Comparison of ENCODE assay signal across 1 cellular context in genomic region chr22:38963872-38964271, GRCh38.
TF ChIP-seq lines count a peak whose summit lies in the region.

No MANE protein-coding gene starts in this region.

TF ChIP-seq in HEK293, 187 proteins besides CTCF, POLR2A, EP300 and RAD21 (continued from another document and continues in another):
- no peak for TF ChIP-seq ZNF26 (tag by site-specific recombination; IDR thresholded peaks at IDR 0.05)
- TF ChIP-seq KLF8 (tag by site-specific recombination; IDR thresholded peaks at IDR 0.05) = 0 out of 2 replicates have a peak, but pooled peaks have one; percentile 32
- TF ChIP-seq ZEB2 (tag by site-specific recombination; IDR thresholded peaks at IDR 0.05) = no peak
- no peak for TF ChIP-seq ZSCAN23 (tag by site-specific recombination; IDR thresholded peaks at IDR 0.05)
- TF ChIP-seq ZNF548 (tag by site-specific recombination; IDR thresholded peaks at IDR 0.05) = no peak
- TF ChIP-seq KLF1 (tag by site-specific recombination; IDR thresholded peaks at IDR 0.05) = peak; percentile 99
- TF ChIP-seq ZNF2 (tag by site-specific recombination; IDR thresholded peaks at IDR 0.05) = no peak
- TF ChIP-seq ZNF404 (tag by site-specific recombination; IDR thresholded peaks at IDR 0.05) = no peak
- TF ChIP-seq ZFHX2 (tag by site-specific recombination; conservative IDR thresholded peaks at IDR 0.05) = peak; percentile 81
- no peak for TF ChIP-seq OSR2 (tag by site-specific recombination; IDR thresholded peaks at IDR 0.05)
- TF ChIP-seq ZNF157 (tag by site-specific recombination; IDR thresholded peaks at IDR 0.05) = no peak
- peak; percentile 38; the same call in 1 of the 2 replicates for TF ChIP-seq PATZ1 (tag by site-specific recombination; IDR thresholded peaks at IDR 0.05)
- TF ChIP-seq ZNF544 (tag by site-specific recombination; IDR thresholded peaks at IDR 0.05) = no peak
- TF ChIP-seq ZNF214 (tag by site-specific recombination; IDR thresholded peaks at IDR 0.05; ENCODE audit: borderline replicate concordance) = no peak
- TF ChIP-seq HOXA7 (CRISPR knock-in tag; IDR thresholded peaks at IDR 0.05; ENCODE audit: borderline replicate concordance) = no peak
- TF ChIP-seq GFI1B (tag by site-specific recombination; IDR thresholded peaks at IDR 0.05) = no peak
- peak; percentile 63 for TF ChIP-seq KLF17 (tag by site-specific recombination; IDR thresholded peaks at IDR 0.05)
- TF ChIP-seq ZNF76 (tag by site-specific recombination; IDR thresholded peaks at IDR 0.05; ENCODE audit: borderline replicate concordance, low read depth) = no peak
- TF ChIP-seq ZNF692 (tag by site-specific recombination; IDR thresholded peaks at IDR 0.05) = no peak
- no peak for TF ChIP-seq ZNF585B (tag by site-specific recombination; IDR thresholded peaks at IDR 0.05)
- TF ChIP-seq ZNF513 (tag by site-specific recombination; IDR thresholded peaks at IDR 0.05) = no peak
- TF ChIP-seq ZNF274 (IDR thresholded peaks at IDR 0.05; ENCODE audit: low read length) = no peak
- no peak for TF ChIP-seq ZNF274 (tag by site-specific recombination; IDR thresholded peaks at IDR 0.05; ENCODE audit: borderline replicate concordance)
- peak; percentile 38; the same call in 1 of the 2 replicates for TF ChIP-seq SP2 (tag by site-specific recombination; IDR thresholded peaks at IDR 0.05)
- TF ChIP-seq PRDM4 (tag by site-specific recombination; IDR thresholded peaks at IDR 0.05) = no peak
- no peak for TF ChIP-seq ZNF677 (tag by site-specific recombination; IDR thresholded peaks at IDR 0.05)
- no peak for TF ChIP-seq ZNF645 (tag by site-specific recombination; IDR thresholded peaks at IDR 0.05)
- no peak for TF ChIP-seq ZNF292 (tag by site-specific recombination; IDR thresholded peaks at IDR 0.05; ENCODE audit: borderline replicate concordance, low read depth)
- TF ChIP-seq GLI4 (tag by site-specific recombination; IDR thresholded peaks at IDR 0.05) = no peak
- TF ChIP-seq ZNF423 (tag by site-specific recombination; IDR thresholded peaks at IDR 0.05) = no peak
- 0 out of 2 replicates have a peak, but pooled peaks have one; percentile 20 for TF ChIP-seq ZFP69B (tag by site-specific recombination; IDR thresholded peaks at IDR 0.05)
- TF ChIP-seq MYNN (tag by site-specific recombination; IDR thresholded peaks at IDR 0.05; ENCODE audit: borderline replicate concordance) = no peak
- no peak for TF ChIP-seq ZBTB17 (tag by site-specific recombination; IDR thresholded peaks at IDR 0.05)
- TF ChIP-seq FEZF1 (tag by site-specific recombination; IDR thresholded peaks at IDR 0.05) = no peak
- TF ChIP-seq ZNF324 (tag by site-specific recombination; IDR thresholded peaks at IDR 0.05) = no peak
- no peak for TF ChIP-seq ZBTB10 (tag by site-specific recombination; IDR thresholded peaks at IDR 0.05)
- no peak for TF ChIP-seq ZNF843 (tag by site-specific recombination; IDR thresholded peaks at IDR 0.05)
- TF ChIP-seq ZNF416 (tag by site-specific recombination; IDR thresholded peaks at IDR 0.05) = no peak
- TF ChIP-seq KLF10 (tag by site-specific recombination; IDR thresholded peaks at IDR 0.05) = no peak
- no peak for TF ChIP-seq ZNF488 (tag by site-specific recombination; IDR thresholded peaks at IDR 0.05)
- TF ChIP-seq KLF7 (tag by site-specific recombination; IDR thresholded peaks at IDR 0.05; ENCODE audit: borderline replicate concordance) = 0 out of 2 replicates have a peak, but pooled peaks have one; percentile 28
- no peak for TF ChIP-seq ZNF510 (tag by site-specific recombination; IDR thresholded peaks at IDR 0.05; ENCODE audit: insufficient replicate concordance)
- TF ChIP-seq ZSCAN16 (tag by site-specific recombination; IDR thresholded peaks at IDR 0.05) = no peak
- no peak for TF ChIP-seq OVOL3 (tag by site-specific recombination; IDR thresholded peaks at IDR 0.05)
